8 cellular contexts compared by ENCODE assay signal in genomic region chr21:21177353-21177986, GRCh38.
"Had no signal": no experiment of that assay in that cellular context is flagged by ENCODE, and none has a peak within 500 bp of the region (broad histone marks: within the 10 kb centered on the region; RNA-seq: fewer than 3 reads in every experiment).

No MANE protein-coding gene starts in this region.

- FAIRE-seq: H1, H54 had no signal

- ATAC-seq: GM23338 had no signal

- H3K4me3 ChIP-seq: GM23338 had no signal

- H2AFZ ChIP-seq: GM23338 had no signal

- H3K4me2 ChIP-seq: GM23338 had no signal

- DNase-seq: H9, HCEC 1CT, HFFc6, KG1 had no signal

- H3K27ac ChIP-seq: HL-60 had no signal
